20 cellular contexts compared by ENCODE assay signal in the genomic region with DNA sequence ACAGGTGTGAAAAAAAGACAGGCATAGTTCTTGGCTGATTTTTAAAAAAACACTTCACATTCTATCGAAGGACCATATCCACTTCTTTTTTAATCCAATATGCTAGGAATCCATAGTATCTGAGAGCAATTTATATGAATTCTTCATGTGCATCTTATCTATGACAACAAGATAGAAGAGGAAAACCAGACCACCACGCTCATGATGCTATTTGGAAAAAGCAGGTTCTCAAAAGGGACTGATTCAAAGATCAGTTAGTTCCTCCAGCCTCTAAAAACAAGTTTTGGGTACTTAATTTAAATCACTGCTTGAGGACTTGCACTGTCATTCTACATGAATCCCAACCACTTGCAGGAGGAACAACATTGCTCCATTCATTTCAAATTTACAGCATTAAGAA. TPM values are rescaled to one million over a fixed set of nuclear protein-coding genes. Genes with fewer than 3 reads are reported as not detected.
DNase-seq lines count a peak whose midpoint lies in the region; ATAC-seq, FAIRE-seq and TF ChIP-seq lines count a peak whose summit lies in the region.
"Had no signal": no experiment of that assay in that cellular context is flagged by ENCODE, and none has a peak within 500 bp of the region (broad histone marks: within the 10 kb centered on the region; RNA-seq: fewer than 3 reads in every experiment).

No MANE protein-coding gene starts in this region.

- H3K36me3 ChIP-seq in left ventricle myocardium inferior (no peaks in the 10 kb centered on the region), GM12878 (ENCODE audit: control insufficient read depth in 2 of 2, insufficient read depth in 2 of 2, low read length in 1 of 2) (0 out of 4 replicates have a peak, but pooled peaks cover 0 to 4% of the 10 kb centered on the region in 2 experiments)
- H3K36me3 ChIP-seq: upper lobe of left lung had no signal

- TF ChIP-seq CTCF in left ventricle myocardium inferior (IDR thresholded peaks at IDR 0.05; ENCODE audit: borderline replicate concordance) (no peak), GM12878 (IDR thresholded peaks at IDR 0.05 in 2 of 3, conservative IDR thresholded peaks at IDR 0.05 in 1 of 3; ENCODE audit: control insufficient read depth in 2 of 3, extremely low read depth in 1 of 3, insufficient read depth in 1 of 3, low read depth in 3 of 3, low read length in 3 of 3) (no peak)
- TF ChIP-seq CTCF in activated CD8-positive, alpha-beta T cell treated with anti-CD3 and anti-CD28 coated beads for 36 hours (IDR thresholded peaks at IDR 0.05) = no peak

- H3K4me2 ChIP-seq in GM12878 (ENCODE audit: control insufficient read depth, insufficient read depth) = peak overlapping the region; percentile 75
- H3K4me2 ChIP-seq: A549, smooth muscle cell had no signal

- RAD21 ChIA-PET in GM12878 (lab: Charles Lee; ENCODE audit: unreplicated experiment) = interaction anchor here (2.7 to 2.8 kb wide), 3 partner anchors 9 to 57 kb away, joined by 18 to 28 read pairs (median 23); no protein-coding TSS in a partner anchor

- intact Hi-C loops in left ventricle myocardium inferior (cut with micrococcal nuclease) = loop anchor here (5.0 kb wide), 1 partner anchor 134 kb away; no protein-coding TSS in a partner anchor
- intact Hi-C loops in cardiac septum (cut with DNase I) = no loop called here
- intact Hi-C loops in GM12878 (cut with micrococcal nuclease; ENCODE audit: unreplicated experiment) = loop anchor here (5.0 kb wide), 2 partner anchors 856 to 1391 kb away; no protein-coding TSS in a partner anchor
- intact Hi-C loops in activated CD8-positive, alpha-beta T cell treated with anti-CD3 and anti-CD28 coated beads for 36 hours (cut with micrococcal nuclease) = no loop called here

- in situ Hi-C loops in GM12878 (cut with MboI) = no loop called here

- H3K27me3 ChIP-seq in left ventricle myocardium inferior (ENCODE audit: low read depth) (no peaks in the 10 kb centered on the region), GM12878 (replicated peaks in 1 of 2; ENCODE audit: control insufficient read depth in 2 of 2, insufficient read depth in 2 of 2, low read length in 1 of 2) (no peaks in the 10 kb centered on the region)
- H3K27me3 ChIP-seq: upper lobe of left lung had no signal

- H3K4me1 Mint-ChIP-seq in naive B cell = peaks cover 40 to 47% (median 41%) of the 10 kb centered on the region in 3 donors
- H3K4me1 Mint-ChIP-seq in activated CD8-positive, alpha-beta T cell treated with anti-CD3 and anti-CD28 coated beads for 36 hours (ENCODE audit: low read depth) = no peaks in the 10 kb centered on the region

- ATAC-seq in GM12878 (no peak; the same call in 2 of the 3 replicates), naive B cell (ENCODE audit: low read depth in 2 of 2) (no peak), HG02970 (IDR thresholded peaks at IDR 0.05; ENCODE audit: low FRiP score, unreplicated experiment) (no peak)
- no peak for ATAC-seq in activated CD8-positive, alpha-beta T cell treated with anti-CD3 and anti-CD28 coated beads for 36 hours
- ATAC-seq: A549 had no signal

- TF ChIP-seq POLR2A in GM12878 (IDR thresholded peaks at IDR 0.05; ENCODE audit: low read depth, low read length) = no peak

- peak overlapping the region in 4 of 6 donors; percentile 28 to 84 (median 66) for H3K27ac Mint-ChIP-seq in naive B cell
- H3K27ac Mint-ChIP-seq in activated CD8-positive, alpha-beta T cell treated with anti-CD3 and anti-CD28 coated beads for 36 hours = no peak overlapping the region
- H3K27ac Mint-ChIP-seq: activated T-helper 2 cell treated with anti-CD3 and anti-CD28 coated beads, Interferon-gamma antibody, Interleukin-2, Interleukin-4, amounts not matched to agents 10 μg/mL and 5 μg/mL and 100 μg/mL, durations not matched to agents 14 hours and 24 hours and 36 hours; CD4-positive, alpha-beta T cell had no signal

- H3K4me3 ChIP-seq in left ventricle myocardium inferior = peak overlapping the region; percentile 79
- H3K4me3 ChIP-seq in GM12878 = peak overlapping the region; percentile 65
- H3K4me3 ChIP-seq: A549, smooth muscle cell had no signal

- H3K27me3 Mint-ChIP-seq in naive B cell = no peaks in the 10 kb centered on the region
- peaks cover 24% of the 10 kb centered on the region for H3K27me3 Mint-ChIP-seq in activated CD8-positive, alpha-beta T cell treated with anti-CD3 and anti-CD28 coated beads for 36 hours

- TF ChIP-seq EP300 in GM12878 (IDR thresholded peaks at IDR 0.05; ENCODE audit: borderline replicate concordance in 1 of 2, control insufficient read depth in 1 of 2, low read depth in 2 of 2, low read length in 2 of 2) = no peak

- peaks cover 74% of the 10 kb centered on the region for H3K4me1 ChIP-seq in left ventricle myocardium inferior
- H3K4me1 ChIP-seq in GM12878 (ENCODE audit: control insufficient read depth, insufficient read depth, low read length) = no peaks in the 10 kb centered on the region
- H3K4me1 ChIP-seq: A549 had no signal

- no peaks in the 10 kb centered on the region for H3K9me3 Mint-ChIP-seq in naive B cell
- H3K9me3 Mint-ChIP-seq in activated CD8-positive, alpha-beta T cell treated with anti-CD3 and anti-CD28 coated beads for 36 hours = no peaks in the 10 kb centered on the region
- H3K9me3 Mint-ChIP-seq: activated T-helper 2 cell treated with anti-CD3 and anti-CD28 coated beads, Interferon-gamma antibody, Interleukin-2, Interleukin-4, amounts not matched to agents 10 μg/mL and 5 μg/mL and 100 μg/mL, durations not matched to agents 14 hours and 24 hours and 36 hours; CD4-positive, alpha-beta T cell had no signal

- SMC1A ChIA-PET in GM12878 (lab: Charles Lee; ENCODE audit: uncharacterized antibody, unreplicated experiment) = interaction anchor here (2.6 to 2.9 kb wide), 2 partner anchors 47 to 148 kb away, joined by 31 to 32 read pairs; no protein-coding TSS in a partner anchor

- POLR2A ChIA-PET in GM12878 (lab: Charles Lee) = no interaction called here
- POLR2A ChIA-PET in activated CD8-positive, alpha-beta T cell treated with anti-CD3 and anti-CD28 coated beads for 36 hours (lab: Charles Lee) = no interaction called here

- peaks cover 99% of the 10 kb centered on the region for H3K79me2 ChIP-seq in GM12878 (ENCODE audit: control insufficient read depth, insufficient read depth, low read length)

- H3K4me3 Mint-ChIP-seq in naive B cell = peak overlapping the region; percentile 48 to 84 (median 82)
- no peak overlapping the region for H3K4me3 Mint-ChIP-seq in activated CD8-positive, alpha-beta T cell treated with anti-CD3 and anti-CD28 coated beads for 36 hours
- H3K4me3 Mint-ChIP-seq: CD4-positive, alpha-beta T cell had no signal

- no TSS peak for BruUV-seq in GM12878 (replicated peaks; lab: Mats Ljungman, UMichigan)

- TF ChIP-seq RAD21 in GM12878 (IDR thresholded peaks at IDR 0.05; ENCODE audit: insufficient read depth, low read depth, low read length) = no peak

- FAIRE-seq in GM12878 (lab: Jason Lieb, UNC) = no peak
- FAIRE-seq: A549 had no signal

- DNase-seq in left ventricle myocardium inferior (no peak), cardiac septum (ENCODE audit: low spot score) (no peak), GM12878 (ENCODE audit: low read depth, low spot score) (no peak), naive B cell (no peak), putamen (ENCODE audit: low spot score) (no peak)
- DNase-seq in activated CD8-positive, alpha-beta T cell treated with anti-CD3 and anti-CD28 coated beads for 36 hours = no peak
- no peak for DNase-seq in activated CD4-positive, alpha-beta T cell treated with anti-CD3 and anti-CD28 coated beads, Interleukin-2, amount 50 U/mL, for 1 hour
- DNase-seq: CD4-positive, alpha-beta T cell; cortex of kidney; DMS79 treated with DMSO at 0.1 percent for 48 hours; KBM-7; kidney glomerular epithelial cell; NCI-H1105; T-helper 1 cell; upper lobe of left lung had no signal

- H3K27ac ChIP-seq in left ventricle myocardium inferior (replicated peaks) (peak overlapping the region; percentile 94), GM12878 (ENCODE audit: control insufficient read depth, insufficient read depth) (peak overlapping the region; percentile 45; the same call in 1 of the 2 replicates)
- H3K27ac ChIP-seq: A549, RWPE1 had no signal

- H3K9me3 ChIP-seq in left ventricle myocardium inferior (replicated peaks) (no peaks in the 10 kb centered on the region), GM12878 (replicated peaks; ENCODE audit: control insufficient read depth, insufficient read depth, low read length) (peaks cover 11% of the 10 kb centered on the region)
- H3K9me3 ChIP-seq: A549, upper lobe of left lung had no signal

- H2AFZ ChIP-seq in GM12878 (ENCODE audit: control insufficient read depth, low read depth, low read length) = no peak overlapping the region

- WGBS in GM12878 (ENCODE audit: insufficient coverage, insufficient replicate concordance, low lambda C conversion rate, missing lambda C conversion rate) = 15% methylated on average over 2 of the region's 2 CpGs

- H3K36me3 Mint-ChIP-seq in naive B cell = peaks cover 7 to 23% of the 10 kb centered on the region in 2 donors
- no peaks in the 10 kb centered on the region for H3K36me3 Mint-ChIP-seq in activated CD8-positive, alpha-beta T cell treated with anti-CD3 and anti-CD28 coated beads for 36 hours (ENCODE audit: low read depth)

- no peaks in the 10 kb centered on the region for H4K20me1 ChIP-seq in GM12878 (ENCODE audit: control insufficient read depth, insufficient read depth)

- CTCF ChIA-PET in GM12878 (lab: Yijun Ruan, JAX) = interaction anchor here (0.9 to 2.9 kb wide), 4 partner anchors 48 to 196 kb away, joined by 3 to 18 read pairs (median 4); no protein-coding TSS in a partner anchor
- CTCF ChIA-PET in activated CD8-positive, alpha-beta T cell treated with anti-CD3 and anti-CD28 coated beads for 36 hours (lab: Charles Lee) = no interaction called here

- H3K9ac ChIP-seq in GM12878 (ENCODE audit: control insufficient read depth, insufficient read depth, low read length) = peak overlapping the region; percentile 57

RNA-seq across cellular contexts. Expression of a gene that starts 6.3 kb away (rescaled TPM):
- total RNA-seq in left ventricle myocardium inferior = 54.2 TPM
- 64.6 TPM for total RNA-seq in cardiac septum
- 839 and 919 TPM in 2 replicates for total RNA-seq in GM12878 (2013; cell fraction: nucleolus; rRNA removed)
- total RNA-seq in GM12878 (2014; rRNA removed) = 175 and 219 TPM in 2 replicates
- total RNA-seq in GM12878 (2014; rRNA removed; fragmentation: Illumina TruSeq; extraction: Trizol) = 220 and 236 TPM in 2 replicates
- total RNA-seq in GM12878 (2021) = 207 and 225 TPM in 2 replicates
- polyA plus RNA-seq in GM12878 (2011; ENCODE audit: low read depth) = 89.3 TPM
- polyA plus RNA-seq in GM12878 (2011; rRNA removed) = 105 and 125 TPM in 2 replicates
- 139 and 145 TPM in 2 replicates for polyA plus RNA-seq in GM12878 (2011; cell fraction: cytosol; rRNA removed)
- 105 and 117 TPM in 2 replicates for polyA plus RNA-seq in GM12878 (2011; cell fraction: nucleus; rRNA removed)
- 115 and 139 TPM in 2 replicates for polyA plus RNA-seq in GM12878 (2012)
- polyA plus RNA-seq in GM12878 (2014; fragmentation: Illumina TruSeq; extraction: Trizol) = 209 and 260 TPM in 2 replicates
- polyA plus RNA-seq in GM12878 (2014; fragmentation: Nextera tagmentation; extraction: Ambion mirVana) = 100 to 1,000 TPM; 143 to 147 TPM
- polyA plus RNA-seq in GM12878 (2014; rRNA removed) = 99.5 and 104 TPM in 2 replicates
- 100 to 1,000 TPM; 186 to 199 TPM for polyA plus RNA-seq in GM12878 (2016; fragmentation: Nextera tagmentation; extraction: Ambion mirVana)
- 323 and 371 TPM in 2 replicates for polyA minus RNA-seq in GM12878 (2011; rRNA and poly(A)+ RNA removed)
- 81.9 and 107 TPM in 2 replicates for polyA minus RNA-seq in GM12878 (2011; cell fraction: cytosol; rRNA and poly(A)+ RNA removed)
- polyA minus RNA-seq in GM12878 (2011; cell fraction: nucleus; rRNA and poly(A)+ RNA removed) = 194 and 315 TPM in 2 replicates
- 100 to 1,000 TPM; 402 to 547 (median 433) TPM for polyA plus RNA-seq in naive B cell (ENCODE audit: low read depth in 6 of 6)
- 1 to 10 TPM in 1 of 2 experiments, under 1 TPM in 1; 0.27 to 1.3 TPM for total RNA-seq in activated CD8-positive, alpha-beta T cell treated with anti-CD3 and anti-CD28 coated beads for 36 hours

Comparison
In these comparisons a context has a peak if more than half of its experiments do, and no peak if none do; other contexts are left out.
1. intact Hi-C loops: an anchor here in left ventricle myocardium inferior (5.0 kb wide) and GM12878 (5.0 kb wide); none called in cardiac septum and activated CD8-positive, alpha-beta T cell treated with anti-CD3 and anti-CD28 coated beads for 36 hours.
2. RNA of a gene that starts 6.3 kb away (total RNA-seq): 175 to 919 TPM in GM12878, 64.6 TPM in cardiac septum (single experiment) and 54.2 TPM in left ventricle myocardium inferior (single experiment); 0.27 to 1.3 TPM in activated CD8-positive, alpha-beta T cell treated with anti-CD3 and anti-CD28 coated beads for 36 hours; every median in the first group is over 10 times any median in the second.